8 cellular contexts compared by ENCODE assay signal in genomic region chr2:65040414-65041261, GRCh38. TPM values are rescaled to one million over a fixed set of nuclear protein-coding genes. Genes with fewer than 3 reads are reported as not detected.
A peak's percentile ranks its signal among the peaks of the same experiment; 100 is the strongest.
DNase-seq lines count a peak whose midpoint lies in the region; ATAC-seq and TF ChIP-seq lines count a peak whose summit lies in the region.

No MANE protein-coding gene starts in this region.

- peaks cover 4% of the 10 kb centered on the region for H3K9me3 Mint-ChIP-seq in activated naive CD4-positive, alpha-beta T cell treated with anti-CD3 and anti-CD28 coated beads, Interleukin-2, amount 50 U/mL, for 24 hours

- DNase-seq in DMS79 (lab: John Stamatoyannopoulos, UW), result peak; percentile 45
- peak; percentile 93 for DNase-seq in GM23248
- DNase-seq in NCI-H1048 (lab: John Stamatoyannopoulos, UW), result peak; percentile 55
- DNase-seq in head of caudate nucleus, result peak; percentile 73 to 96 (median 89)
- peak; percentile 89 for DNase-seq in prostate gland (ENCODE audit: low spot score)
- peak; percentile 91 for DNase-seq in ureter (ENCODE audit: low spot score)

- H3K27ac Mint-ChIP-seq in activated naive CD4-positive, alpha-beta T cell treated with anti-CD3 and anti-CD28 coated beads, Interleukin-2, amount 50 U/mL, for 24 hours, result no peak overlapping the region

- in situ Hi-C loops in GM23248 (cut with MboI), result loop anchor here (25.0 kb wide), 2 partner anchors 453 to 703 kb away; no protein-coding TSS in a partner anchor

- H3K36me3 ChIP-seq in GM23248 (ENCODE audit: low read depth), result no peaks in the 10 kb centered on the region
- no peaks in the 10 kb centered on the region for H3K36me3 ChIP-seq in prostate gland

- peak; percentile 100 for ATAC-seq in SK-N-SH treated with all-trans-retinoic acid at 6 μM for 48 hours

- H3K4me3 Mint-ChIP-seq in activated naive CD4-positive, alpha-beta T cell treated with anti-CD3 and anti-CD28 coated beads, Interleukin-2, amount 50 U/mL, for 24 hours, result peak overlapping the region; percentile 8

- peak overlapping the region; percentile 34 for H2AFZ ChIP-seq in GM23248

- H3K4me2 ChIP-seq in GM23248 (ENCODE audit: unreplicated experiment), result peak overlapping the region; percentile 67

- H3K9ac ChIP-seq in GM23248, result no peak overlapping the region

- no peaks in the 10 kb centered on the region for H3K9me2 ChIP-seq in GM23248 (ENCODE audit: insufficient read depth)

- H3K4me1 ChIP-seq in GM23248 (ENCODE audit: insufficient read depth) (no peaks in the 10 kb centered on the region), prostate gland (replicated peaks) (no peaks in the 10 kb centered on the region)

- H3K4me3 ChIP-seq in GM23248 (peak overlapping the region; percentile 62), prostate gland (no peak overlapping the region)

- TF ChIP-seq POLR2A in prostate gland (IDR thresholded peaks at IDR 0.05), result no peak

- peaks cover 9% of the 10 kb centered on the region for H3K4me1 Mint-ChIP-seq in activated naive CD4-positive, alpha-beta T cell treated with anti-CD3 and anti-CD28 coated beads, Interleukin-2, amount 50 U/mL, for 24 hours

- no peaks in the 10 kb centered on the region for H4K20me1 ChIP-seq in GM23248 (ENCODE audit: insufficient read depth)

- intact Hi-C loops in head of caudate nucleus (cut with DNase I) (loop anchor here (2.0 kb wide), 1 partner anchor 124 kb away; no protein-coding TSS in a partner anchor), prostate gland (cut with DNase I) (loop anchor here (2.0 kb wide), 1 partner anchor 122 kb away; no protein-coding TSS in a partner anchor)

- H3K27ac ChIP-seq in GM23248 (no peak overlapping the region), prostate gland (no peak overlapping the region)

- TF ChIP-seq CTCF in prostate gland (IDR thresholded peaks at IDR 0.05), result peak; percentile 91 to 96 (median 92)

- H3K79me2 ChIP-seq in GM23248 (ENCODE audit: insufficient read depth), result no peaks in the 10 kb centered on the region

- no peaks in the 10 kb centered on the region for H3F3A ChIP-seq in GM23248 (ENCODE audit: insufficient read depth)

- H3K27me3 Mint-ChIP-seq in activated naive CD4-positive, alpha-beta T cell treated with anti-CD3 and anti-CD28 coated beads, Interleukin-2, amount 50 U/mL, for 24 hours, result no peaks in the 10 kb centered on the region

- 24% methylated on average over 13 of the region's 13 CpGs for WGBS in GM23248 (ENCODE audit: low coverage in 1 of 2, low lambda C conversion rate in 2 of 2, missing lambda C conversion rate in 2 of 2), 2 experiments
- WGBS in prostate gland, result 31% methylated on average over 13 of the region's 13 CpGs

- no peaks in the 10 kb centered on the region for H3K9me3 ChIP-seq in GM23248 (ENCODE audit: low read depth)
- no peaks in the 10 kb centered on the region for H3K9me3 ChIP-seq in prostate gland

- peaks cover 17% of the 10 kb centered on the region for H3K36me3 Mint-ChIP-seq in activated naive CD4-positive, alpha-beta T cell treated with anti-CD3 and anti-CD28 coated beads, Interleukin-2, amount 50 U/mL, for 24 hours

- no peaks in the 10 kb centered on the region for H3K27me3 ChIP-seq in GM23248 (replicated peaks; ENCODE audit: insufficient read depth)
- no peaks in the 10 kb centered on the region for H3K27me3 ChIP-seq in prostate gland (replicated peaks; ENCODE audit: insufficient read depth)

TF ChIP-seq in SK-N-SH treated with all-trans-retinoic acid at 6 μM for 48 hours, 23 proteins besides CTCF, POLR2A, EP300 and RAD21:
- TF ChIP-seq SNAI2 (CRISPR knock-in tag; IDR thresholded peaks at IDR 0.05) (no peak), TCF4 (CRISPR knock-in tag; IDR thresholded peaks at IDR 0.05; ENCODE audit: borderline replicate concordance) (no peak), CREB5 (CRISPR knock-in tag; IDR thresholded peaks at IDR 0.05; ENCODE audit: low read depth) (no peak), ZNF70 (CRISPR knock-in tag; IDR thresholded peaks at IDR 0.05) (no peak)

RNA-seq across cellular contexts. Expression of gene CEP68, which starts 15.6 kb away (rescaled TPM):
- total RNA-seq in GM23248 (2014; rRNA removed; shearing (Covaris generic)), result 5.1 and 7.3 TPM in 2 replicates
- polyA plus RNA-seq in GM23248 (2016; fragmentation: Nextera tagmentation; extraction: Ambion mirVana), result 7.9 and 10.7 TPM in 2 replicates
- total RNA-seq in prostate gland, result 10 to 100 TPM; 15.3 to 28.8 TPM
- total RNA-seq in ureter, result 27.8 TPM

RNA-seq across cellular contexts. Expression of gene SLC1A4, which starts 51.4 kb away (rescaled TPM):
- 51.9 and 62.3 TPM in 2 replicates for total RNA-seq in GM23248 (2014; rRNA removed; shearing (Covaris generic))
- 25.6 and 27.4 TPM in 2 replicates for polyA plus RNA-seq in GM23248 (2016; fragmentation: Nextera tagmentation; extraction: Ambion mirVana)
- total RNA-seq in prostate gland, result 10 to 100 TPM; 21.2 to 33.2 TPM
- total RNA-seq in ureter, result 32.4 TPM
